ENCODE assay signal across 11 cellular contexts in genomic region chr16:10961231-10961630, GRCh38. TPM values are rescaled to one million over a fixed set of nuclear protein-coding genes. Genes with fewer than 3 reads are reported as not detected.
DNase-seq lines count a peak whose midpoint lies in the region; ATAC-seq and FAIRE-seq lines count a peak whose summit lies in the region.
"Had no signal": no experiment of that assay in that cellular context is flagged by ENCODE, and none has a peak within 500 bp of the region (broad histone marks: within the 10 kb centered on the region; RNA-seq: fewer than 3 reads in every experiment).

No MANE protein-coding gene starts in this region.

- no peaks in the 10 kb centered on the region for H3K9me3 ChIP-seq in MG63
- H3K9me3 ChIP-seq in esophagus (ENCODE audit: control insufficient read depth in 2 of 2, insufficient read depth in 1 of 2, low read depth in 1 of 2, low read length in 1 of 2) = no peaks in the 10 kb centered on the region
- no peaks in the 10 kb centered on the region for H3K9me3 ChIP-seq in small intestine (ENCODE audit: control insufficient read depth, low read depth)

- WGBS in esophagus, 2 donors = 68 to 72% methylated on average over 7 of the region's 7 CpGs
- WGBS in small intestine, 3 donors = 78 to 85% (median 84%) methylated on average over 7 of the region's 7 CpGs

- peak overlapping the region; percentile 8 to 58 for H3K27ac ChIP-seq in esophagus (ENCODE audit: low read depth in 2 of 2, low read length in 1 of 2)
- H3K27ac ChIP-seq in small intestine (ENCODE audit: low read depth in 1 of 2, low read length in 1 of 2) = no peak overlapping the region

- no peak overlapping the region for H3K4me3 ChIP-seq in MG63
- H3K4me3 ChIP-seq in esophagus (ENCODE audit: low read depth in 1 of 2, low read length in 2 of 2) = no peak overlapping the region
- H3K4me3 ChIP-seq in small intestine (ENCODE audit: low read depth in 1 of 2, low read length in 2 of 2) = no peak overlapping the region

- FAIRE-seq in small intestine (lab: Jason Lieb, UNC) = no peak

- ATAC-seq in HG03571 (IDR thresholded peaks at IDR 0.05; ENCODE audit: unreplicated experiment) (no peak), GM21381 (IDR thresholded peaks at IDR 0.05; ENCODE audit: unreplicated experiment) (no peak), HG03095 (IDR thresholded peaks at IDR 0.05; ENCODE audit: unreplicated experiment) (no peak)

- H3K4me1 ChIP-seq in esophagus (ENCODE audit: control insufficient read depth in 2 of 2, insufficient read depth in 2 of 2, low read length in 1 of 2) = peaks cover 0 to 4% of the 10 kb centered on the region in 2 donors
- no peaks in the 10 kb centered on the region for H3K4me1 ChIP-seq in small intestine (ENCODE audit: control insufficient read depth in 2 of 2, insufficient read depth in 1 of 2, low read depth in 1 of 2, low read length in 1 of 2)

- peaks cover 27% of the 10 kb centered on the region for H3K36me3 ChIP-seq in MG63
- peaks cover 6 to 17% of the 10 kb centered on the region in 2 donors for H3K36me3 ChIP-seq in esophagus (ENCODE audit: control insufficient read depth in 2 of 2, insufficient read depth in 2 of 2, low read length in 1 of 2)
- H3K36me3 ChIP-seq in small intestine (ENCODE audit: control insufficient read depth in 2 of 2, insufficient read depth in 2 of 2, low read length in 2 of 2) = peaks cover 7 to 9% of the 10 kb centered on the region in 2 donors

- DNase-seq in ACHN = peak; percentile 59
- DNase-seq in MG63 = peak; percentile 69
- peak; percentile 89 for DNase-seq in non-pigmented ciliary epithelial cell (ENCODE audit: low read depth)
- no peak for DNase-seq in small intestine
- DNase-seq: NCI-H187; SIG-M5; stimulated activated CD4-positive, alpha-beta T cell treated with anti-CD3 and anti-CD28 coated beads, Interleukin-4, amount 100 ng/mL, for 1 hour had no signal

- in situ Hi-C loops in ACHN (cut with HindIII; ENCODE audit: low pct_ligation_motif_present, low pct_unique_long_range_greater_than_20kb, low sequenced_read_pairs) = no loop called here

- H3K27me3 ChIP-seq in MG63 (no peaks in the 10 kb centered on the region), esophagus (ENCODE audit: control insufficient read depth in 1 of 2, insufficient read depth in 2 of 2, low read length in 2 of 2) (no peaks in the 10 kb centered on the region), small intestine (ENCODE audit: control insufficient read depth in 2 of 2, insufficient read depth in 2 of 2, low read length in 2 of 2) (no peaks in the 10 kb centered on the region)

RNA-seq across cellular contexts. Expression of gene CLEC16A, which starts 16.9 kb away (rescaled TPM):
- total RNA-seq in MG63 (2014; rRNA removed; shearing (Covaris generic); ENCODE audit: low replicate concordance) = 6.2 and 11.5 TPM in 2 replicates
- polyA plus RNA-seq in esophagus (10 to 100 TPM in 1 of 2 donors, 1 to 10 TPM in 1; 9.0 to 12.5 TPM), small intestine (10 to 100 TPM; 13.2 to 23.5 (median 14.9) TPM)

RNA-seq across cellular contexts. Expression of gene DEXI, which starts 19.0 kb away (rescaled TPM):
- total RNA-seq in MG63 (2014; rRNA removed; shearing (Covaris generic); ENCODE audit: low replicate concordance) = 64.1 and 87.2 TPM in 2 replicates
- 10 to 100 TPM in 1 of 2 donors, 1 to 10 TPM in 1; 9.2 to 24.8 TPM for polyA plus RNA-seq in esophagus
- 10 to 100 TPM; 23.0 to 28.8 (median 23.7) TPM for polyA plus RNA-seq in small intestine

Comparison
In these comparisons a context has a peak if more than half of its experiments do, and no peak if none do; other contexts are left out.
1. H3K27ac ChIP-seq: peak in esophagus (2 of 2); none in small intestine (0 of 2).